ENCODE assay signal across 14 cellular contexts in genomic region chr12:1697253-1697652, GRCh38.
"Had no signal": no experiment of that assay in that cellular context is flagged by ENCODE, and none has a peak within 500 bp of the region (broad histone marks: within the 10 kb centered on the region; RNA-seq: fewer than 3 reads in every experiment).

No MANE protein-coding gene starts in this region.

- H3K4me3 Mint-ChIP-seq: activated CD8-positive, alpha-beta T cell treated with anti-CD3 and anti-CD28 coated beads, Interleukin-2, amount 10 ng/mL, durations not matched to agents 7 days and 5 days; endodermal cell had no signal

- H3K27ac ChIP-seq: ascending aorta, gastroesophageal sphincter, left lung, right lobe of liver, uterus had no signal

- ATAC-seq: activated CD8-positive, alpha-beta T cell treated with anti-CD3 and anti-CD28 coated beads, Interleukin-2, amount 10 ng/mL, durations not matched to agents 7 days and 5 days; gastroesophageal sphincter; left lung; SK-N-SH treated with all-trans-retinoic acid at 6 μM for 48 hours had no signal

- FAIRE-seq: bronchial epithelial cell, keratinocyte had no signal

- H3K4me1 ChIP-seq: uterus had no signal

- H3K9me3 ChIP-seq: ascending aorta, gastroesophageal sphincter, left lung, right lobe of liver, uterus had no signal

- H3K4me3 ChIP-seq: ascending aorta, gastroesophageal sphincter, left lung, right lobe of liver, uterus had no signal

- H3K36me3 ChIP-seq: ascending aorta, gastroesophageal sphincter, left lung, right lobe of liver, uterus had no signal

- DNase-seq: activated CD4-positive, alpha-beta T cell treated with anti-CD3 and anti-CD28 coated beads for 4 hours; activated CD8-positive, alpha-beta memory T cell treated with anti-CD3 and anti-CD28 coated beads, Interleukin-2, amount 50 U/mL, for 4 hours; activated CD8-positive, alpha-beta T cell treated with anti-CD3 and anti-CD28 coated beads, Interleukin-2, amount 10 ng/mL, durations not matched to agents 7 days and 5 days; dorsolateral prefrontal cortex; endodermal cell; left lung; right lobe of liver; T-helper 1 cell; uterus had no signal

- H3K27ac Mint-ChIP-seq: activated CD8-positive, alpha-beta T cell treated with anti-CD3 and anti-CD28 coated beads, Interleukin-2, amount 10 ng/mL, durations not matched to agents 7 days and 5 days had no signal

- H3K27me3 ChIP-seq: ascending aorta, dorsolateral prefrontal cortex, gastroesophageal sphincter, left lung, right lobe of liver, uterus had no signal

- H3K9me3 Mint-ChIP-seq: endodermal cell had no signal
